ENCODE assay signal across 17 cellular contexts in genomic region chr14:51607677-51608076, GRCh38. TPM values are rescaled to one million over a fixed set of nuclear protein-coding genes. Genes with fewer than 3 reads are reported as not detected.
DNase-seq lines count a peak whose midpoint lies in the region; ATAC-seq and TF ChIP-seq lines count a peak whose summit lies in the region.
"Had no signal": no experiment of that assay in that cellular context is flagged by ENCODE, and none has a peak within 500 bp of the region (broad histone marks: within the 10 kb centered on the region; RNA-seq: fewer than 3 reads in every experiment).

No MANE protein-coding gene starts in this region.

- no peaks in the 10 kb centered on the region for H3K4me1 ChIP-seq in psoas muscle

- H3K27me3 Mint-ChIP-seq in nephron (ENCODE audit: low read depth): no peaks in the 10 kb centered on the region
- peaks cover 14% of the 10 kb centered on the region for H3K27me3 Mint-ChIP-seq in activated CD4-positive, alpha-beta T cell treated with anti-CD3 and anti-CD28 coated beads, Interleukin-2, amount 10 ng/mL, durations not matched to agents 24 days and 14 days

- H3K36me3 Mint-ChIP-seq in nephron (ENCODE audit: low read depth): no peaks in the 10 kb centered on the region
- H3K36me3 Mint-ChIP-seq in activated CD4-positive, alpha-beta T cell treated with anti-CD3 and anti-CD28 coated beads, Interleukin-2, amount 10 ng/mL, durations not matched to agents 24 days and 14 days (ENCODE audit: low read depth): no peaks in the 10 kb centered on the region

- DNase-seq in AG09319 (ENCODE audit: extremely low read depth, low read depth): peak; percentile 93
- DNase-seq in MG63: peak; percentile 72
- peak; percentile 84 for DNase-seq in dedifferentiated amniotic fluid mesenchymal stem cell (ENCODE audit: extremely low spot score)
- DNase-seq in activated CD4-positive, alpha-beta T cell treated with anti-CD3 and anti-CD28 coated beads, Interleukin-2, amount 10 ng/mL, durations not matched to agents 24 days and 14 days: no peak
- no peak for DNase-seq in NK-92 (lab: John Stamatoyannopoulos, UW; ENCODE audit: unreplicated experiment)
- DNase-seq in psoas muscle: no peak
- DNase-seq: activated CD4-positive, alpha-beta memory T cell treated with anti-CD3 and anti-CD28 coated beads, Interleukin-2, amount 10 ng/mL, durations not matched to agents 7 days and 5 days; DND-41; H7; MV-4-11; NCI-H226; ovary; stimulated activated CD4-positive, alpha-beta T cell treated with anti-CD3 and anti-CD28 coated beads, Interleukin-1b, Interleukin-23, amount 100 ng/mL, for 48 hours; T-helper 2 cell had no signal

- H3K27ac ChIP-seq in psoas muscle: no peak overlapping the region
- H3K27ac ChIP-seq: ovary had no signal

- TF ChIP-seq CTCF in AG09319 (IDR thresholded peaks at IDR 0.05; ENCODE audit: low read depth, low read length): no peak; the same call in 1 of the 2 replicates
- no peak for TF ChIP-seq CTCF in nephron (IDR thresholded peaks at IDR 0.05; ENCODE audit: unreplicated experiment in 3 of 3)
- TF ChIP-seq CTCF in psoas muscle (IDR thresholded peaks at IDR 0.05): no peak

- H3K9me3 Mint-ChIP-seq in nephron: no peaks in the 10 kb centered on the region
- H3K9me3 Mint-ChIP-seq in activated CD4-positive, alpha-beta T cell treated with anti-CD3 and anti-CD28 coated beads, Interleukin-2, amount 10 ng/mL, durations not matched to agents 24 days and 14 days: no peaks in the 10 kb centered on the region
- H3K9me3 Mint-ChIP-seq: activated CD4-positive, alpha-beta memory T cell treated with anti-CD3 and anti-CD28 coated beads, Interleukin-2, amount 10 ng/mL, durations not matched to agents 7 days and 5 days had no signal

- H3K9me3 ChIP-seq in MG63 (no peaks in the 10 kb centered on the region), psoas muscle (no peaks in the 10 kb centered on the region)
- H3K9me3 ChIP-seq: ovary had no signal

- intact Hi-C loops in activated CD4-positive, alpha-beta T cell treated with anti-CD3 and anti-CD28 coated beads, Interleukin-2, amount 10 ng/mL, durations not matched to agents 24 days and 14 days (cut with micrococcal nuclease): no loop called here
- intact Hi-C loops in psoas muscle (cut with DNase I): no loop called here

- no peaks in the 10 kb centered on the region for H3K36me3 ChIP-seq in MG63
- H3K36me3 ChIP-seq in psoas muscle (ENCODE audit: insufficient read depth in 1 of 2, low read depth in 1 of 2): no peaks in the 10 kb centered on the region
- H3K36me3 ChIP-seq: ovary had no signal

- whole genome bisulfite sequencing in psoas muscle, 3 donors: 73 to 76% (median 73%) methylated on average over 11 of the region's 11 CpGs

- H3K4me3 ChIP-seq in MG63 (no peak overlapping the region), psoas muscle (no peak overlapping the region)
- H3K4me3 ChIP-seq: ovary had no signal

- H3K4me3 Mint-ChIP-seq in nephron: peak overlapping the region in 1 of 3 experiments; percentile 48
- H3K4me3 Mint-ChIP-seq in activated CD4-positive, alpha-beta T cell treated with anti-CD3 and anti-CD28 coated beads, Interleukin-2, amount 10 ng/mL, durations not matched to agents 24 days and 14 days: no peak overlapping the region
- H3K4me3 Mint-ChIP-seq: activated CD4-positive, alpha-beta memory T cell treated with anti-CD3 and anti-CD28 coated beads, Interleukin-2, amount 10 ng/mL, durations not matched to agents 7 days and 5 days; B cell had no signal

- ATAC-seq in psoas muscle (no peak), HG02678 (IDR thresholded peaks at IDR 0.05; ENCODE audit: unreplicated experiment) (no peak)

- no peaks in the 10 kb centered on the region for H3K27me3 ChIP-seq in MG63
- H3K27me3 ChIP-seq in psoas muscle (ENCODE audit: insufficient read depth in 3 of 3, low read length in 2 of 3): no peaks in the 10 kb centered on the region
- H3K27me3 ChIP-seq: ovary had no signal

- peak overlapping the region; percentile 51 to 73 (median 69) for H3K27ac Mint-ChIP-seq in nephron
- no peak overlapping the region for H3K27ac Mint-ChIP-seq in activated CD4-positive, alpha-beta T cell treated with anti-CD3 and anti-CD28 coated beads, Interleukin-2, amount 10 ng/mL, durations not matched to agents 24 days and 14 days
- H3K27ac Mint-ChIP-seq: activated CD4-positive, alpha-beta memory T cell treated with anti-CD3 and anti-CD28 coated beads, Interleukin-2, amount 10 ng/mL, durations not matched to agents 7 days and 5 days; B cell had no signal

- peaks cover 15% of the 10 kb centered on the region for H3K4me1 Mint-ChIP-seq in nephron
- H3K4me1 Mint-ChIP-seq in activated CD4-positive, alpha-beta T cell treated with anti-CD3 and anti-CD28 coated beads, Interleukin-2, amount 10 ng/mL, durations not matched to agents 24 days and 14 days: no peaks in the 10 kb centered on the region
- H3K4me1 Mint-ChIP-seq: activated CD4-positive, alpha-beta memory T cell treated with anti-CD3 and anti-CD28 coated beads, Interleukin-2, amount 10 ng/mL, durations not matched to agents 7 days and 5 days; B cell had no signal

RNA-seq across cellular contexts. Expression of gene FRMD6, which starts 44.0 kb away (rescaled TPM):
- total RNA-seq in MG63 (2014; rRNA removed; shearing (Covaris generic); ENCODE audit: low replicate concordance): 44.6 and 51.4 TPM in 2 replicates
- total RNA-seq in activated CD4-positive, alpha-beta T cell treated with anti-CD3 and anti-CD28 coated beads, Interleukin-2, amount 10 ng/mL, durations not matched to agents 24 days and 14 days: 5.5 and 7.4 TPM in 2 replicates
- total RNA-seq in psoas muscle: 1 to 10 TPM; 5.0 to 9.8 (median 5.9) TPM
- polyA plus RNA-seq in psoas muscle: 1 to 10 TPM; 2.5 to 3.2 (median 2.6) TPM

Comparison
In these comparisons a context has a peak if more than half of its experiments do, and no peak if none do; other contexts are left out.
1. DNase-seq: peak in AG09319 (single experiment), MG63 (single experiment) and dedifferentiated amniotic fluid mesenchymal stem cell (single experiment); none in activated CD4-positive, alpha-beta T cell treated with anti-CD3 and anti-CD28 coated beads, Interleukin-2, amount 10 ng/mL, durations not matched to agents 24 days and 14 days (single experiment), NK-92 (single experiment) and psoas muscle (0 of 2).